In genomic region chr10:76031769-76032441, GRCh38 we compare ENCODE assay signal across 1 cellular context.
TF ChIP-seq lines count a peak whose summit lies in the region.

No MANE protein-coding gene starts in this region.

TF ChIP-seq in HepG2, 621 proteins besides CTCF, POLR2A, EP300 and RAD21 (continued from another document and continues in another):
- TF ChIP-seq ZNF407 (CRISPR knock-in tag; IDR thresholded peaks at IDR 0.05; ENCODE audit: not compliant biosample characterization): no peak
- TF ChIP-seq ETS1 (CRISPR knock-in tag; IDR thresholded peaks at IDR 0.05): no peak
- TF ChIP-seq ZNF451 (CRISPR knock-in tag; IDR thresholded peaks at IDR 0.05): no peak
- 0 out of 2 replicates have a peak, but pooled peaks have one; percentile 6 for TF ChIP-seq ZNF317 (CRISPR knock-in tag; IDR thresholded peaks at IDR 0.05)
- TF ChIP-seq ATRX (CRISPR knock-in tag; IDR thresholded peaks at IDR 0.05; ENCODE audit: borderline replicate concordance): no peak
- TF ChIP-seq ZHX2 (IDR thresholded peaks at IDR 0.05; ENCODE audit: low read depth): no peak
- no peak for TF ChIP-seq ZHX2 (CRISPR knock-in tag; IDR thresholded peaks at IDR 0.05; ENCODE audit: borderline replicate concordance)
- no peak for TF ChIP-seq TERF1 (CRISPR knock-in tag; IDR thresholded peaks at IDR 0.05)
- no peak for TF ChIP-seq CEBPG (CRISPR knock-in tag; IDR thresholded peaks at IDR 0.05)
- no peak for TF ChIP-seq CSRNP1 (CRISPR knock-in tag; IDR thresholded peaks at IDR 0.05)
- no peak for TF ChIP-seq ZNF446 (CRISPR knock-in tag; IDR thresholded peaks at IDR 0.05)
- no peak for TF ChIP-seq JUNB (CRISPR knock-in tag; IDR thresholded peaks at IDR 0.05; ENCODE audit: borderline replicate concordance)
- no peak for TF ChIP-seq FOXC1 (CRISPR knock-in tag; IDR thresholded peaks at IDR 0.05; ENCODE audit: borderline replicate concordance)
- no peak for TF ChIP-seq ZNF18 (CRISPR knock-in tag; IDR thresholded peaks at IDR 0.05; ENCODE audit: insufficient replicate concordance)
- TF ChIP-seq ZNF281 (CRISPR knock-in tag; IDR thresholded peaks at IDR 0.05; ENCODE audit: borderline replicate concordance): no peak
- TF ChIP-seq ZNF883 (CRISPR knock-in tag; IDR thresholded peaks at IDR 0.05; ENCODE audit: not compliant biosample characterization): peak; percentile 19
- TF ChIP-seq PITX1 (CRISPR knock-in tag; IDR thresholded peaks at IDR 0.05): no peak
- no peak for TF ChIP-seq PREB (CRISPR knock-in tag; IDR thresholded peaks at IDR 0.05)
- no peak for TF ChIP-seq MYNN (CRISPR knock-in tag; IDR thresholded peaks at IDR 0.05; ENCODE audit: low read depth)
- no peak for TF ChIP-seq SOX5 (CRISPR knock-in tag; IDR thresholded peaks at IDR 0.05; ENCODE audit: borderline replicate concordance)
- TF ChIP-seq SAFB2 (CRISPR knock-in tag; IDR thresholded peaks at IDR 0.05; ENCODE audit: borderline replicate concordance, low read depth): 0 out of 2 replicates have a peak, but pooled peaks have one; percentile 41
- TF ChIP-seq ZNF878 (CRISPR knock-in tag; IDR thresholded peaks at IDR 0.05): no peak
- TF ChIP-seq ZFP37 (CRISPR knock-in tag; IDR thresholded peaks at IDR 0.05; ENCODE audit: borderline replicate concordance): no peak
- TF ChIP-seq RBFOX2 (IDR thresholded peaks at IDR 0.05; ENCODE audit: low read depth, low read length): peak; percentile 85
- no peak for TF ChIP-seq NR2F2 (IDR thresholded peaks at IDR 0.05; ENCODE audit: borderline replicate concordance, low read depth)
- no peak for TF ChIP-seq YEATS4 (CRISPR knock-in tag; IDR thresholded peaks at IDR 0.05; ENCODE audit: borderline replicate concordance)
- TF ChIP-seq SIN3B (IDR thresholded peaks at IDR 0.05; ENCODE audit: low read length): no peak
- no peak for TF ChIP-seq HINFP (CRISPR knock-in tag; IDR thresholded peaks at IDR 0.05; ENCODE audit: low read depth)
